Comparison of ENCODE assay signal across 7 cellular contexts in the genomic region with DNA sequence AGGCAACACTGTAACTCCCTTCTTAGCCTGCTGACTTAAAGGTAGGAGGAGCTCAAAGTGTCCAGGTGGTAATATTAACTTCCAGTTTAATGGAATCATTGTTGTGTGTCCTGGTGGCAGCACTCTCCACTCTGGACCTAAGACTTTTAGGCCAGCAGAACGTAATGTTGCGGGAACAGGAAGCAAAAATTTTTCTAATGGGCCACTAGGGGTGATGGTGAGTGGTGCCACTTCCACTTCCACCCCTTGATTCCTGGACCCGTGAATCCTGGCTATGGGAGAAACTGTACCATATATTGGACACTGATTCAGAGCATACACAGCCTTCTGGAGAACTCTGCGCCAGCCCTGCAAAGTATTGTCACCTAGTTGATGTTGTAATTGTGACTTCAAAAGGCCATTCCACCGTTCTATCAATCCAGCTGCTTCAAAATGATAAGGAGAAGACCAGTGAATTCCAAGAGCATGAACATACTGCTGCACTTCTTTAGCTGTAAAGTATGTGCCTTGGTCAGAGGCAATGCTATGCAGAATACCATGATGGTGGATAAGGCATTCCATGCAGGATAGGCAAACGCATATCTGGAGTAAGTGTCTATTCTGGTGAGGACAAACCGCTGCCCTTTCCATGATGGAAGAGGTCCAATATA. TPM values are rescaled to one million over a fixed set of nuclear protein-coding genes. Genes with fewer than 3 reads are reported as not detected.
DNase-seq lines count a peak whose midpoint lies in the region; ATAC-seq and TF ChIP-seq lines count a peak whose summit lies in the region.
"Not testable (repeated sequence)": the region's sequence is repeated elsewhere in the genome, so short reads cannot be mapped to it uniquely, and the experiment has no call there.

No MANE protein-coding gene starts in this region.

- H3K27me3 ChIP-seq in endodermal cell (ENCODE audit: control insufficient read depth, insufficient read depth, low read length, poor library complexity, severe bottlenecking): not testable (repeated sequence)

- not testable (repeated sequence) for H2AFZ ChIP-seq in OCI-LY7 (ENCODE audit: low read length)

- not testable (repeated sequence) for H3K27ac Mint-ChIP-seq in CD14-positive monocyte; activated CD8-positive, alpha-beta T cell treated with anti-CD3 and anti-CD28 coated beads for 36 hours; endodermal cell; neural crest cell (ENCODE audit: unreplicated experiment)

- not testable (repeated sequence) for H3K4me1 Mint-ChIP-seq in CD14-positive monocyte; activated CD8-positive, alpha-beta T cell treated with anti-CD3 and anti-CD28 coated beads for 36 hours (ENCODE audit: low read depth); endodermal cell; neural crest cell

- not testable (repeated sequence) for H3K36me3 ChIP-seq in OCI-LY7 (ENCODE audit: insufficient read depth, low read length); endodermal cell (ENCODE audit: control insufficient read depth, insufficient read depth, low read length)

- H3K27ac ChIP-seq in OCI-LY7 (ENCODE audit: low read depth, low read length, poor library complexity, severe bottlenecking); endodermal cell (ENCODE audit: low read depth, low read length): not testable (repeated sequence)

- POLR2A ChIA-PET in OCI-LY7 (lab: Charles Lee): interaction anchor here (0.6 kb wide), 1 partner anchor 18 kb away, joined by 6 read pairs; no protein-coding TSS in a partner anchor
- POLR2A ChIA-PET in activated CD8-positive, alpha-beta T cell treated with anti-CD3 and anti-CD28 coated beads for 36 hours (lab: Charles Lee): not testable (repeated sequence)

- not testable (repeated sequence) for H3K27me3 Mint-ChIP-seq in CD14-positive monocyte (ENCODE audit: low read depth in 3 of 3); activated CD8-positive, alpha-beta T cell treated with anti-CD3 and anti-CD28 coated beads for 36 hours; endodermal cell (ENCODE audit: insufficient read depth); neural crest cell (ENCODE audit: low read depth)

- H4K20me1 ChIP-seq in OCI-LY7 (ENCODE audit: insufficient read depth, low read length): not testable (repeated sequence)

- H3K79me2 ChIP-seq in OCI-LY7 (ENCODE audit: insufficient read depth, low read depth, low read length): not testable (repeated sequence)

- H3K9me2 ChIP-seq in OCI-LY7 (ENCODE audit: insufficient read depth, low read length): not testable (repeated sequence)

- not testable (repeated sequence) for BruUV-seq in OCI-LY7 (replicated peaks; lab: Mats Ljungman, UMichigan)

- not testable (repeated sequence) for H3K4me3 Mint-ChIP-seq in CD14-positive monocyte; activated CD8-positive, alpha-beta T cell treated with anti-CD3 and anti-CD28 coated beads for 36 hours; endodermal cell; neural crest cell

- TF ChIP-seq CTCF in CD14-positive monocyte (IDR thresholded peaks at IDR 0.05) (peak; percentile 31), GM12864 (IDR thresholded peaks at IDR 0.05; ENCODE audit: low read depth, low read length, missing control alignments) (peak; percentile 15), HFF-Myc (IDR thresholded peaks at IDR 0.05; ENCODE audit: low read depth, low read length, missing control alignments) (peak; percentile 9), OCI-LY7 (conservative IDR thresholded peaks at IDR 0.05; ENCODE audit: low read length) (peak; percentile 44), endodermal cell (conservative IDR thresholded peaks at IDR 0.05) (peak; percentile 55), neural crest cell (conservative IDR thresholded peaks at IDR 0.05) (peak; percentile 33)
- TF ChIP-seq CTCF in activated CD8-positive, alpha-beta T cell treated with anti-CD3 and anti-CD28 coated beads for 36 hours (IDR thresholded peaks at IDR 0.05): peak; percentile 22

- H3K4me2 ChIP-seq in OCI-LY7 (ENCODE audit: low read length): not testable (repeated sequence)

- not testable (repeated sequence) for H3K4me3 ChIP-seq in GM12864 (ENCODE audit: low read depth, low read length); HFF-Myc (replicated peaks; ENCODE audit: low read depth, low read length); OCI-LY7 (ENCODE audit: low read depth, low read length, poor library complexity, severe bottlenecking); endodermal cell (ENCODE audit: low read length)

- intact Hi-C loops in CD14-positive monocyte (cut with micrococcal nuclease): loop anchor here in 1 of 2 donors (10.0 kb wide), 2 partner anchors 383 to 673 kb away; no protein-coding TSS in a partner anchor
- intact Hi-C loops in OCI-LY7 (cut with micrococcal nuclease; ENCODE audit: unreplicated experiment): not testable (repeated sequence)
- intact Hi-C loops in activated CD8-positive, alpha-beta T cell treated with anti-CD3 and anti-CD28 coated beads for 36 hours (cut with micrococcal nuclease): loop anchor here (10.0 kb wide), 1 partner anchor 853 kb away; no protein-coding TSS in a partner anchor

- H3K4me1 ChIP-seq in OCI-LY7 (ENCODE audit: insufficient read depth, low read length, poor library complexity, severe bottlenecking); endodermal cell (ENCODE audit: control insufficient read depth, insufficient read depth, low read length): not testable (repeated sequence)

- CTCF ChIA-PET in OCI-LY7 (lab: Charles Lee; ENCODE audit: unreplicated experiment); activated CD8-positive, alpha-beta T cell treated with anti-CD3 and anti-CD28 coated beads for 36 hours (lab: Charles Lee): not testable (repeated sequence)

- H3K9ac ChIP-seq in endodermal cell (ENCODE audit: extremely low read depth, low read length, poor library complexity, severe bottlenecking): not testable (repeated sequence)

- not testable (repeated sequence) for DNase-seq in CD14-positive monocyte (ENCODE audit: low spot score); GM12864 (ENCODE audit: low read depth); HFF-Myc (ENCODE audit: extremely low read depth, low read depth); OCI-LY7 (ENCODE audit: low spot score); activated CD8-positive, alpha-beta T cell treated with anti-CD3 and anti-CD28 coated beads for 36 hours; endodermal cell; neural crest cell (ENCODE audit: low read depth, low spot score)

- ATAC-seq in activated CD8-positive, alpha-beta T cell treated with anti-CD3 and anti-CD28 coated beads for 36 hours: not testable (repeated sequence)

- WGBS in endodermal cell (ENCODE audit: insufficient coverage in 1 of 2, insufficient read length in 1 of 2), 2 experiments: 91 to 92% methylated on average over 7 of the region's 7 CpGs

- not testable (repeated sequence) for H3K9me3 Mint-ChIP-seq in CD14-positive monocyte; activated CD8-positive, alpha-beta T cell treated with anti-CD3 and anti-CD28 coated beads for 36 hours; neural crest cell
- H3K9me3 Mint-ChIP-seq in endodermal cell: peaks cover 11% of the 10 kb centered on the region

- H3K36me3 Mint-ChIP-seq in CD14-positive monocyte; activated CD8-positive, alpha-beta T cell treated with anti-CD3 and anti-CD28 coated beads for 36 hours (ENCODE audit: low read depth); endodermal cell (ENCODE audit: low read depth): not testable (repeated sequence)
- H3K36me3 Mint-ChIP-seq in neural crest cell (ENCODE audit: low read depth): peaks cover 11% of the 10 kb centered on the region

- H3K9me3 ChIP-seq in OCI-LY7 (ENCODE audit: low read length); endodermal cell (ENCODE audit: control insufficient read depth, low read length): not testable (repeated sequence)

RNA-seq across cellular contexts. Expression of a gene that starts 6.4 kb away (rescaled TPM):
- not detected for polyA plus RNA-seq in CD14-positive monocyte
- 18.1 and 23.0 TPM in 2 replicates for total RNA-seq in OCI-LY7 (2014; rRNA removed; shearing (Covaris generic))
- total RNA-seq in OCI-LY7 (2022) (13.9 and 14.3 TPM in 2 replicates), endodermal cell (1 to 10 TPM; 2.8 to 4.3 TPM), neural crest cell (7.1 and 8.2 TPM in 2 replicates)
- total RNA-seq in activated CD8-positive, alpha-beta T cell treated with anti-CD3 and anti-CD28 coated beads for 36 hours: 1 to 10 TPM; 1.1 to 1.9 TPM
- 6.4 TPM for polyA plus RNA-seq in endodermal cell (2013, experiment 1 of 2)
- polyA plus RNA-seq in endodermal cell (2013, experiment 2 of 2): 4.7 TPM
